ENCODE assay signal across 8 cellular contexts in genomic region chr2:60581461-60582282, GRCh38. TPM values are rescaled to one million over a fixed set of nuclear protein-coding genes. Genes with fewer than 3 reads are reported as not detected.
A peak's percentile ranks its signal among the peaks of the same experiment; 100 is the strongest.
DNase-seq lines count a peak whose midpoint lies in the region; ATAC-seq lines count a peak whose summit lies in the region.

No MANE protein-coding gene starts in this region.

- peak; percentile 97 for ATAC-seq in HG02678 (IDR thresholded peaks at IDR 0.05; ENCODE audit: unreplicated experiment)

- DNase-seq in NCI-H526 (lab: John Stamatoyannopoulos, UW) (peak; percentile 18 to 86), NCI-H526 treated with DMSO at 0.1 percent for 48 hours (lab: John Stamatoyannopoulos, UW) (no peak), NCI-H1105 treated with DMSO at 0.1 percent for 48 hours (lab: John Stamatoyannopoulos, UW) (peak; percentile 53), cerebellum (ENCODE audit: low spot score) (peak; percentile 57), left kidney (ENCODE audit: low read depth, low spot score) (peak; percentile 89)
- DNase-seq in activated CD4-positive, CD25-positive, alpha-beta regulatory T cell (lab: John Stamatoyannopoulos, UW): peak; percentile 12 to 31 (median 20)
- DNase-seq in stimulated activated CD4-positive, alpha-beta T cell treated with anti-CD3 and anti-CD28 coated beads, Interleukin-2, amount 100 ng/mL, for 24 hours: peak; percentile 65 to 79

RNA-seq across cellular contexts. Expression of gene BCL11A, which starts 28.2 kb away (rescaled TPM):
- total RNA-seq in cerebellum: 128 TPM
